In the genomic region with DNA sequence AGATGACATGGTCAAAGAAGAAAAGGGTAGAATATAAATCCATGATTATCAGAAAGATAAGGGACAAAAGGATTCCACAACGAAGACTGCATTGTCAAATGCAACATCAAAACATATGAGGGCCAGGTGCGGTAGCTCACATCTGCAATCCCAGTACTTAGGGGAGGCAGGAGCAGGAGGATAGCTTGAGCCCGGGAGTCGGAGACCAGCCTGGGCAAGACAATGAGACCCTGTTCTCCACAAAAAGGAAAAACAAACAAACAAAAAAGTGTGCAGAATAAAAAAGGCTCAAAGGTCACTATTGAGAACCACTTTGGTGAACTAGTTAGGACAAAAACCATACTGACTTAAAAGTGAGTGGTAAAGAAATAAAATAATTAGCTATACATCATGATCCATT, we compare ENCODE assay signal across 26 cellular contexts.
"Had no signal": no experiment of that assay in that cellular context is flagged by ENCODE, and none has a peak within 500 bp of the region (broad histone marks: within the 10 kb centered on the region; RNA-seq: fewer than 3 reads in every experiment).

No MANE protein-coding gene starts in this region.

- H3K36me3 Mint-ChIP-seq: naive B cell; natural killer cell treated with Interleukin-12 subunit alpha and Interleukin-12 subunit beta and Interleukin-15 and Interleukin-18, amount 100 ng/mL, for 72 hours; stimulated activated memory B cell treated with anti-CD40 and anti-IgM and Interleukin-4, amounts not matched to agents 10 μg/mL and 1 μg/mL and 100 μg/mL, for 72 hours had no signal

- H3K4me2 ChIP-seq: hepatocyte had no signal

- H3K4me1 Mint-ChIP-seq: naive B cell; stimulated activated memory B cell treated with anti-CD40 and anti-IgM and Interleukin-4, amounts not matched to agents 10 μg/mL and 1 μg/mL and 100 μg/mL, for 72 hours had no signal

- H3K4me1 ChIP-seq: colonic mucosa, gastroesophageal sphincter, lower lobe of right lung, spleen, tibial artery had no signal

- H3K4me3 Mint-ChIP-seq: dendritic cell treated with granulocyte-macrophage colony-stimulating factor and Interleukin-4, amounts not matched to agents 40 ng/mL and 50 ng/mL, for 4 days; endodermal cell; naive B cell; natural killer cell treated with Interleukin-12 subunit alpha and Interleukin-12 subunit beta and Interleukin-15 and Interleukin-18, amount 100 ng/mL, for 72 hours; stimulated activated memory B cell treated with anti-CD40 and anti-IgM and Interleukin-4, amounts not matched to agents 10 μg/mL and 1 μg/mL and 100 μg/mL, for 72 hours; type B pancreatic cell had no signal

- H2AFZ ChIP-seq: hepatocyte had no signal

- H3K27ac ChIP-seq: colonic mucosa, esophagus muscularis mucosa, foreskin keratinocyte, gastroesophageal sphincter, heart left ventricle, hepatocyte, left ventricle myocardium inferior, lower lobe of right lung, psoas muscle, skin epidermis, spleen, testis, tibial artery had no signal

- H3K27ac Mint-ChIP-seq: dendritic cell treated with granulocyte-macrophage colony-stimulating factor and Interleukin-4, amounts not matched to agents 40 ng/mL and 50 ng/mL, for 4 days; endodermal cell; naive B cell; natural killer cell treated with Interleukin-12 subunit alpha and Interleukin-12 subunit beta and Interleukin-15 and Interleukin-18, amount 100 ng/mL, for 72 hours; stimulated activated memory B cell treated with anti-CD40 and anti-IgM and Interleukin-4, amounts not matched to agents 10 μg/mL and 1 μg/mL and 100 μg/mL, for 72 hours; type B pancreatic cell had no signal

- H3K9me3 ChIP-seq: colonic mucosa, esophagus muscularis mucosa, gastroesophageal sphincter, heart left ventricle, left ventricle myocardium inferior, lower lobe of right lung, psoas muscle, spleen, testis, tibial artery had no signal

- ATAC-seq: foreskin keratinocyte; gastroesophageal sphincter; heart left ventricle; left cardiac atrium; lower lobe of right lung; natural killer cell treated with Interleukin-12 subunit alpha and Interleukin-12 subunit beta and Interleukin-15 and Interleukin-18, amount 100 ng/mL, for 72 hours; psoas muscle; right cardiac atrium; stimulated activated memory B cell treated with anti-CD40 and anti-IgM and Interleukin-4, amounts not matched to agents 10 μg/mL and 1 μg/mL and 100 μg/mL, for 72 hours; stimulated activated naive CD8-positive, alpha-beta T cell treated with anti-CD3 and anti-CD28 coated beads, Interleukin-15, Interleukin-2, amounts not matched to agents 100 U/mL and 50 U/mL, for 24 hours had no signal

- H3K36me3 ChIP-seq: colonic mucosa, esophagus muscularis mucosa, gastroesophageal sphincter, heart left ventricle, left ventricle myocardium inferior, lower lobe of right lung, spleen, tibial artery had no signal

- DNase-seq: colonic mucosa; effector CD8-positive, alpha-beta T cell; endodermal cell; foreskin keratinocyte; heart left ventricle; left cardiac atrium; left ventricle myocardium inferior; lower lobe of right lung; naive B cell; nucleus accumbens; psoas muscle; right cardiac atrium; spleen; stimulated activated CD4-positive, alpha-beta T cell treated with anti-CD3 and anti-CD28 coated beads, Interleukin-4, amount 100 ng/mL, for 4 hours; stimulated activated naive CD8-positive, alpha-beta T cell treated with anti-CD3 and anti-CD28 coated beads, Interleukin-15, Interleukin-2, amounts not matched to agents 100 U/mL and 50 U/mL, for 24 hours; substantia nigra; testis; tibial artery had no signal

- H3K27me3 ChIP-seq: colonic mucosa, esophagus muscularis mucosa, foreskin keratinocyte, gastroesophageal sphincter, heart left ventricle, hepatocyte, spleen, testis, tibial artery had no signal

- H3K27me3 Mint-ChIP-seq: dendritic cell treated with granulocyte-macrophage colony-stimulating factor and Interleukin-4, amounts not matched to agents 40 ng/mL and 50 ng/mL, for 4 days; stimulated activated memory B cell treated with anti-CD40 and anti-IgM and Interleukin-4, amounts not matched to agents 10 μg/mL and 1 μg/mL and 100 μg/mL, for 72 hours; type B pancreatic cell had no signal

- H3K9me3 Mint-ChIP-seq: dendritic cell treated with granulocyte-macrophage colony-stimulating factor and Interleukin-4, amounts not matched to agents 40 ng/mL and 50 ng/mL, for 4 days; endodermal cell; naive B cell; natural killer cell treated with Interleukin-12 subunit alpha and Interleukin-12 subunit beta and Interleukin-15 and Interleukin-18, amount 100 ng/mL, for 72 hours; stimulated activated memory B cell treated with anti-CD40 and anti-IgM and Interleukin-4, amounts not matched to agents 10 μg/mL and 1 μg/mL and 100 μg/mL, for 72 hours had no signal

- H3K4me3 ChIP-seq: colonic mucosa, esophagus muscularis mucosa, gastroesophageal sphincter, heart left ventricle, hepatocyte, left ventricle myocardium inferior, lower lobe of right lung, psoas muscle, skin epidermis, spleen, testis, tibial artery had no signal
